8 cellular contexts compared by ENCODE assay signal in the genomic region with DNA sequence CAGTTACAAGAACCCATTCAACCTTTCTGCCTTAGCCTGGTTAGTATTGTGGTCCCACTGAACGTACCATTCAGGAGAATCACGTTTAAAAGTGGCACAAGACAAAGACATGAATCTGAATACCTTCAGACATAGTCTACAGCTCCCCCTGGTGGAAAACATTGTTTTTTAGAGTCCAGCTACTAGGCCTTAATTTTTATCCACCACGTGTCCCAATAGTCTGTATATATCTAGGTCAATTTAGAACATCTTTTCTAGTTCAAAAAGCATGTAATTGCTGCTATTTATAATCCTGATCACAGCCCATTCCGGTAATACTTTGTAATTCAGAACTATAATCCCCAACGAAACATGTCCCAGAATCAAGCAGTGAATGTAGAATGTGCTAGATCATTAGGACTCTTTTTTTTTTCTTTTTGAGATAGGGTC. TPM values are rescaled to one million over a fixed set of nuclear protein-coding genes. Genes with fewer than 3 reads are reported as not detected.
DNase-seq lines count a peak whose midpoint lies in the region; ATAC-seq and TF ChIP-seq lines count a peak whose summit lies in the region.

No MANE protein-coding gene starts in this region.

- TF ChIP-seq CTCF in HFFc6 (IDR thresholded peaks at IDR 0.05) (peak; percentile 91), neural progenitor cell (IDR thresholded peaks at IDR 0.05) (peak; percentile 80)

- no peaks in the 10 kb centered on the region for H3K27me3 ChIP-seq in CD4-positive, alpha-beta memory T cell (ENCODE audit: insufficient read depth, low read length)
- H3K27me3 ChIP-seq in neural progenitor cell, result peaks cover 20% of the 10 kb centered on the region

- no peaks in the 10 kb centered on the region for H4K20me1 ChIP-seq in neural progenitor cell (ENCODE audit: low read depth)

- H3K4me1 ChIP-seq in CD4-positive, alpha-beta memory T cell (ENCODE audit: insufficient read depth, low read length), result peaks cover 16% of the 10 kb centered on the region
- no peaks in the 10 kb centered on the region for H3K4me1 ChIP-seq in neural progenitor cell

- H3K9ac ChIP-seq in neural progenitor cell, result no peak overlapping the region

- H3K79me2 ChIP-seq in neural progenitor cell (ENCODE audit: low read depth), result no peaks in the 10 kb centered on the region

- peaks cover 12 to 33% (median 19%) of the 10 kb centered on the region in 4 donors for H3K4me1 Mint-ChIP-seq in CD4-positive, alpha-beta memory T cell
- H3K4me1 Mint-ChIP-seq in HFFc6 (ENCODE audit: low read depth) (peaks cover 46% of the 10 kb centered on the region), neural progenitor cell (peaks cover 5% of the 10 kb centered on the region)
- peaks cover 35% of the 10 kb centered on the region for H3K4me1 Mint-ChIP-seq in activated CD8-positive, alpha-beta T cell treated with anti-CD3 and anti-CD28 coated beads, Interleukin-2, amount 10 ng/mL, durations not matched to agents 7 days and 5 days (ENCODE audit: low read depth)

- H3K9me3 ChIP-seq in CD4-positive, alpha-beta memory T cell (ENCODE audit: control insufficient read depth in 1 of 2, low read length in 2 of 2), result no peaks in the 10 kb centered on the region
- no peaks in the 10 kb centered on the region for H3K9me3 ChIP-seq in neural progenitor cell (ENCODE audit: low read depth)

- ATAC-seq in activated CD8-positive, alpha-beta T cell treated with anti-CD3 and anti-CD28 coated beads, Interleukin-2, amount 10 ng/mL, durations not matched to agents 7 days and 5 days, result peak; percentile 55
- ATAC-seq in HG03439 (IDR thresholded peaks at IDR 0.05; ENCODE audit: unreplicated experiment), result no peak
- ATAC-seq in GM19467 (IDR thresholded peaks at IDR 0.05; ENCODE audit: unreplicated experiment), result no peak

- DNase-seq in CD4-positive, alpha-beta memory T cell, result peak; percentile 68 to 82 (median 80)
- DNase-seq in HFFc6 (peak; percentile 91), NCI-H510A treated with DMSO at 0.1 percent for 48 hours (lab: John Stamatoyannopoulos, UW) (peak; percentile 77), fibroblast of gingiva (ENCODE audit: low read depth) (peak; percentile 74), neural progenitor cell (ENCODE audit: low spot score) (peak; percentile 87)
- DNase-seq in activated CD8-positive, alpha-beta T cell treated with anti-CD3 and anti-CD28 coated beads, Interleukin-2, amount 10 ng/mL, durations not matched to agents 7 days and 5 days, result peak; percentile 82

- peak overlapping the region; percentile 63 to 91 (median 84) for H3K27ac Mint-ChIP-seq in CD4-positive, alpha-beta memory T cell
- H3K27ac Mint-ChIP-seq in HFFc6 (no peak overlapping the region), neural progenitor cell (no peak overlapping the region)
- no peak overlapping the region for H3K27ac Mint-ChIP-seq in activated CD8-positive, alpha-beta T cell treated with anti-CD3 and anti-CD28 coated beads, Interleukin-2, amount 10 ng/mL, durations not matched to agents 7 days and 5 days

- H3F3A ChIP-seq in neural progenitor cell (ENCODE audit: low read depth), result peaks cover 11% of the 10 kb centered on the region

- H3K4me3 ChIP-seq in CD4-positive, alpha-beta memory T cell (ENCODE audit: low read length in 2 of 2), result no peak overlapping the region
- no peak overlapping the region for H3K4me3 ChIP-seq in neural progenitor cell

- H3K4me3 Mint-ChIP-seq in CD4-positive, alpha-beta memory T cell, result peak overlapping the region in 7 of 8 donors; percentile 70 to 88 (median 82)
- peak overlapping the region; percentile 82; the same call in 1 of the 2 replicates for H3K4me3 Mint-ChIP-seq in HFFc6
- H3K4me3 Mint-ChIP-seq in activated CD8-positive, alpha-beta T cell treated with anti-CD3 and anti-CD28 coated beads, Interleukin-2, amount 10 ng/mL, durations not matched to agents 7 days and 5 days, result no peak overlapping the region
- H3K4me3 Mint-ChIP-seq in neural progenitor cell, result peak overlapping the region; percentile 81

- H3K36me3 Mint-ChIP-seq in CD4-positive, alpha-beta memory T cell, result no peaks in the 10 kb centered on the region
- no peaks in the 10 kb centered on the region for H3K36me3 Mint-ChIP-seq in HFFc6 (ENCODE audit: low read depth)
- no peaks in the 10 kb centered on the region for H3K36me3 Mint-ChIP-seq in activated CD8-positive, alpha-beta T cell treated with anti-CD3 and anti-CD28 coated beads, Interleukin-2, amount 10 ng/mL, durations not matched to agents 7 days and 5 days (ENCODE audit: low read depth)
- H3K36me3 Mint-ChIP-seq in neural progenitor cell, result no peaks in the 10 kb centered on the region

- peaks cover 0 to 7% of the 10 kb centered on the region in 2 donors for H3K27me3 Mint-ChIP-seq in CD4-positive, alpha-beta memory T cell
- H3K27me3 Mint-ChIP-seq in HFFc6 (ENCODE audit: insufficient read depth) (no peaks in the 10 kb centered on the region; the same call in 1 of the 2 replicates), neural progenitor cell (ENCODE audit: insufficient read depth, low read depth) (peaks cover 19% of the 10 kb centered on the region)
- H3K27me3 Mint-ChIP-seq in activated CD8-positive, alpha-beta T cell treated with anti-CD3 and anti-CD28 coated beads, Interleukin-2, amount 10 ng/mL, durations not matched to agents 7 days and 5 days (ENCODE audit: low read depth), result peaks cover 13% of the 10 kb centered on the region

- H2AFZ ChIP-seq in neural progenitor cell (replicated peaks), result no peak overlapping the region

- no peak overlapping the region for H3K27ac ChIP-seq in CD4-positive, alpha-beta memory T cell (ENCODE audit: low read depth, low read length)
- H3K27ac ChIP-seq in neural progenitor cell, result no peak overlapping the region

- no peak overlapping the region for H3K4me2 ChIP-seq in neural progenitor cell

- no peaks in the 10 kb centered on the region for H3K36me3 ChIP-seq in CD4-positive, alpha-beta memory T cell (ENCODE audit: insufficient read depth, low read length)
- no peaks in the 10 kb centered on the region for H3K36me3 ChIP-seq in neural progenitor cell

- peaks cover 0 to 3% (median 0%) of the 10 kb centered on the region in 8 donors for H3K9me3 Mint-ChIP-seq in CD4-positive, alpha-beta memory T cell
- H3K9me3 Mint-ChIP-seq in HFFc6 (no peaks in the 10 kb centered on the region), neural progenitor cell (peaks cover 7% of the 10 kb centered on the region)
- no peaks in the 10 kb centered on the region for H3K9me3 Mint-ChIP-seq in activated CD8-positive, alpha-beta T cell treated with anti-CD3 and anti-CD28 coated beads, Interleukin-2, amount 10 ng/mL, durations not matched to agents 7 days and 5 days (ENCODE audit: insufficient read depth)

- CTCF ChIA-PET in CD4-positive, alpha-beta memory T cell (lab: Charles Lee; ENCODE audit: partially characterized antibody), result interaction anchor here (1.0 to 11.7 kb wide), 19 partner anchors 16 to 168 kb away, joined by 3 to 311 read pairs (median 8); partner anchors contain the start of genes CHD3, CNTROB, CYB5D1 and KCNAB3
- CTCF ChIA-PET in activated CD8-positive, alpha-beta T cell treated with anti-CD3 and anti-CD28 coated beads, Interleukin-2, amount 10 ng/mL, durations not matched to agents 7 days and 5 days (lab: Charles Lee), result interaction anchor here (0.6 to 12.2 kb wide), 33 partner anchors 8 to 176 kb away, joined by 3 to 237 read pairs (median 5); partner anchors contain the start of genes CNTROB, KCNAB3, NAA38 and RNF227

- intact Hi-C loops in CD4-positive, alpha-beta memory T cell (cut with micrococcal nuclease), result loop anchor here (1.0 to 5.0 kb wide), 4 partner anchors 56 to 166 kb away; partner anchors contain the start of genes CNTROB and TRAPPC1

- POLR2A ChIA-PET in CD4-positive, alpha-beta memory T cell (lab: Charles Lee; ENCODE audit: partially characterized antibody), result interaction anchor here (0.7 to 4.5 kb wide), 8 partner anchors 53 to 302 kb away, joined by 3 to 87 read pairs (median 20); partner anchors contain the start of genes CNTROB, CYB5D1, NAA38 and RNF227
- POLR2A ChIA-PET in activated CD8-positive, alpha-beta T cell treated with anti-CD3 and anti-CD28 coated beads, Interleukin-2, amount 10 ng/mL, durations not matched to agents 7 days and 5 days (lab: Charles Lee), result interaction anchor here (0.6 to 1.0 kb wide), 3 partner anchors 57 to 132 kb away, joined by 3 to 5 read pairs (median 5); partner anchors contain the start of genes CNTROB, NAA38 and TRAPPC1

RNA-seq across cellular contexts. Expression of gene GUCY2D, which starts 13.7 kb away (rescaled TPM):
- total RNA-seq in CD4-positive, alpha-beta memory T cell, result not detected
- under 1 TPM; 0.18 TPM for polyA plus RNA-seq in CD4-positive, alpha-beta memory T cell
- not detected for total RNA-seq in HFFc6 (2021; fragmentation: NEBNext Ultra II Directional; extraction: Animal tissue kit (Norgen Biotek cat#: 25700))
- not detected for total RNA-seq in activated CD8-positive, alpha-beta T cell treated with anti-CD3 and anti-CD28 coated beads, Interleukin-2, amount 10 ng/mL, durations not matched to agents 7 days and 5 days
- total RNA-seq in neural progenitor cell (ENCODE audit: low replicate concordance), result 0.37 TPM in 1 of 2 replicates, not detected in the other

RNA-seq across cellular contexts. Expression of gene ALOX15B, which starts 50.1 kb away (rescaled TPM):
- total RNA-seq in CD4-positive, alpha-beta memory T cell, result under 1 TPM in 1 of 2 experiments, not detected in 1; 0.15 TPM
- polyA plus RNA-seq in CD4-positive, alpha-beta memory T cell, result not detected
- not detected for total RNA-seq in HFFc6 (2021; fragmentation: NEBNext Ultra II Directional; extraction: Animal tissue kit (Norgen Biotek cat#: 25700))
- total RNA-seq in activated CD8-positive, alpha-beta T cell treated with anti-CD3 and anti-CD28 coated beads, Interleukin-2, amount 10 ng/mL, durations not matched to agents 7 days and 5 days, result not detected
- total RNA-seq in neural progenitor cell (ENCODE audit: low replicate concordance), result 0.06 TPM in 1 of 2 replicates, not detected in the other

RNA-seq across cellular contexts. Expression of gene CNTROB, which starts 56.8 kb away (rescaled TPM):
- 10 to 100 TPM; 29.7 to 30.1 TPM for total RNA-seq in CD4-positive, alpha-beta memory T cell
- polyA plus RNA-seq in CD4-positive, alpha-beta memory T cell, result 10 to 100 TPM in 1 of 2 donors, 1 to 10 TPM in 1; 3.9 to 12.6 TPM
- 10 to 100 TPM; 20.8 to 32.2 (median 28.5) TPM for total RNA-seq in HFFc6 (2021; fragmentation: NEBNext Ultra II Directional; extraction: Animal tissue kit (Norgen Biotek cat#: 25700))
- 10 to 100 TPM; 66.7 to 76.5 TPM for total RNA-seq in activated CD8-positive, alpha-beta T cell treated with anti-CD3 and anti-CD28 coated beads, Interleukin-2, amount 10 ng/mL, durations not matched to agents 7 days and 5 days
- total RNA-seq in neural progenitor cell (ENCODE audit: low replicate concordance), result 21.2 and 48.8 TPM in 2 replicates

RNA-seq across cellular contexts. Expression of gene TRAPPC1, which starts 57.0 kb away (rescaled TPM):
- 100 to 1,000 TPM; 116 TPM for total RNA-seq in CD4-positive, alpha-beta memory T cell
- polyA plus RNA-seq in CD4-positive, alpha-beta memory T cell, result 100 to 1,000 TPM; 239 to 240 TPM
- 100 to 1,000 TPM; 244 to 309 (median 288) TPM for total RNA-seq in HFFc6 (2021; fragmentation: NEBNext Ultra II Directional; extraction: Animal tissue kit (Norgen Biotek cat#: 25700))
- total RNA-seq in activated CD8-positive, alpha-beta T cell treated with anti-CD3 and anti-CD28 coated beads, Interleukin-2, amount 10 ng/mL, durations not matched to agents 7 days and 5 days, result 100 to 1,000 TPM; 248 to 278 TPM
- 9.8 and 30.9 TPM in 2 replicates for total RNA-seq in neural progenitor cell (ENCODE audit: low replicate concordance)

RNA-seq across cellular contexts. Expression of gene KCNAB3, which starts 59.1 kb away (rescaled TPM):
- 10 to 100 TPM; 13.4 to 14.4 TPM for total RNA-seq in CD4-positive, alpha-beta memory T cell
- polyA plus RNA-seq in CD4-positive, alpha-beta memory T cell, result under 1 TPM in 1 of 2 donors, not detected in 1; 0.53 TPM
- 1 to 10 TPM; 1.5 to 3.0 (median 2.3) TPM for total RNA-seq in HFFc6 (2021; fragmentation: NEBNext Ultra II Directional; extraction: Animal tissue kit (Norgen Biotek cat#: 25700))
- 10 to 100 TPM in 1 of 2 experiments, 1 to 10 TPM in 1; 8.8 to 10.3 TPM for total RNA-seq in activated CD8-positive, alpha-beta T cell treated with anti-CD3 and anti-CD28 coated beads, Interleukin-2, amount 10 ng/mL, durations not matched to agents 7 days and 5 days
- total RNA-seq in neural progenitor cell (ENCODE audit: low replicate concordance), result 1.0 and 2.7 TPM in 2 replicates

Comparison
In these comparisons a context has a peak if more than half of its experiments do, and no peak if none do; other contexts are left out.
1. H3K27ac Mint-ChIP-seq: peak in CD4-positive, alpha-beta memory T cell (7 of 7); none in HFFc6 (single experiment), activated CD8-positive, alpha-beta T cell treated with anti-CD3 and anti-CD28 coated beads, Interleukin-2, amount 10 ng/mL, durations not matched to agents 7 days and 5 days (single experiment) and neural progenitor cell (single experiment).
2. Peak in every context shown above with its lines, with median percentiles within 50 percentile points of each other: DNase-seq.